Comparison of ENCODE assay signal across 9 cellular contexts in genomic region chr12:2035421-2036080, GRCh38. TPM values are rescaled to one million over a fixed set of nuclear protein-coding genes. Genes with fewer than 3 reads are reported as not detected.
A peak's percentile ranks its signal among the peaks of the same experiment; 100 is the strongest.
DNase-seq lines count a peak whose midpoint lies in the region; ATAC-seq and TF ChIP-seq lines count a peak whose summit lies in the region.
"Had no signal": no experiment of that assay in that cellular context is flagged by ENCODE, and none has a peak within 500 bp of the region (broad histone marks: within the 10 kb centered on the region; RNA-seq: fewer than 3 reads in every experiment).

No MANE protein-coding gene starts in this region.

- no peak for ATAC-seq in GM21737 (IDR thresholded peaks at IDR 0.05; ENCODE audit: unreplicated experiment)
- no peak for ATAC-seq in HG03135 (IDR thresholded peaks at IDR 0.05; ENCODE audit: unreplicated experiment)

- no peaks in the 10 kb centered on the region for H3K9me3 ChIP-seq in ovary

- peaks cover 67% of the 10 kb centered on the region for H3K27me3 Mint-ChIP-seq in dendritic cell treated with granulocyte-macrophage colony-stimulating factor and Interleukin-4, amounts not matched to agents 40 ng/mL and 50 ng/mL, for 4 days

- no peak for TF ChIP-seq CTCF in ovary (IDR thresholded peaks at IDR 0.05)

- TF ChIP-seq POLR2A in ovary (IDR thresholded peaks at IDR 0.05): no peak

- no peak for TF ChIP-seq EP300 in ovary (IDR thresholded peaks at IDR 0.05)

- intact Hi-C loops in dendritic cell treated with granulocyte-macrophage colony-stimulating factor and Interleukin-4, amounts not matched to agents 40 ng/mL and 50 ng/mL, for 4 days (cut with micrococcal nuclease): loop anchor here (10.0 kb wide), 1 partner anchor 241 kb away; no protein-coding TSS in a partner anchor
- intact Hi-C loops in ovary (cut with DNase I): loop anchor here in 2 of 4 donors (10.0 kb wide), 1 partner anchor 241 kb away; no protein-coding TSS in a partner anchor

- 42 to 52% (median 50%) methylated on average over 15 of the region's 15 CpGs for WGBS in ovary, 3 donors

- no peaks in the 10 kb centered on the region for H3K36me3 Mint-ChIP-seq in dendritic cell treated with granulocyte-macrophage colony-stimulating factor and Interleukin-4, amounts not matched to agents 40 ng/mL and 50 ng/mL, for 4 days (ENCODE audit: low read depth)

- no peaks in the 10 kb centered on the region for H3K27me3 ChIP-seq in ovary

- H3K36me3 ChIP-seq in ovary: no peaks in the 10 kb centered on the region

- H3K4me3 Mint-ChIP-seq in dendritic cell treated with granulocyte-macrophage colony-stimulating factor and Interleukin-4, amounts not matched to agents 40 ng/mL and 50 ng/mL, for 4 days: peak overlapping the region; percentile 51

- H3K4me1 ChIP-seq in ovary (ENCODE audit: insufficient read depth): no peaks in the 10 kb centered on the region

- no peak overlapping the region for H3K27ac Mint-ChIP-seq in dendritic cell treated with granulocyte-macrophage colony-stimulating factor and Interleukin-4, amounts not matched to agents 40 ng/mL and 50 ng/mL, for 4 days

- H3K27ac ChIP-seq in ovary: no peak overlapping the region

- H3K4me1 Mint-ChIP-seq in dendritic cell treated with granulocyte-macrophage colony-stimulating factor and Interleukin-4, amounts not matched to agents 40 ng/mL and 50 ng/mL, for 4 days (ENCODE audit: low read depth): peaks cover 15% of the 10 kb centered on the region

- no peaks in the 10 kb centered on the region for H3K9me3 Mint-ChIP-seq in dendritic cell treated with granulocyte-macrophage colony-stimulating factor and Interleukin-4, amounts not matched to agents 40 ng/mL and 50 ng/mL, for 4 days

- peak overlapping the region; percentile 37 for H3K4me3 ChIP-seq in ovary

- DNase-seq in COLO668 (lab: John Stamatoyannopoulos, UW; ENCODE audit: unreplicated experiment) (peak; percentile 49), NCI-H526 treated with DMSO at 0.1 percent for 48 hours (lab: John Stamatoyannopoulos, UW) (peak; percentile 28), ovary (no peak), hypothalamus (lab: John Stamatoyannopoulos, UW) (no peak)
- no peak for DNase-seq in activated CD4-positive, alpha-beta T cell treated with anti-CD3 and anti-CD28 coated beads for 1 hour

RNA-seq across cellular contexts. Expression of gene CACNA1C, which starts 17.2 kb away (rescaled TPM):
- total RNA-seq in ovary: 1 to 10 TPM; 2.5 to 6.8 (median 3.7) TPM
- polyA plus RNA-seq in ovary: 1 to 10 TPM; 2.2 to 8.3 TPM
- total RNA-seq: myocyte had no signal

RNA-seq across cellular contexts. Expression of gene DCP1B, which starts 31.3 kb away (rescaled TPM):
- 10 to 100 TPM; 13.5 to 20.8 (median 17.2) TPM for total RNA-seq in ovary
- 10 to 100 TPM; 15.2 to 22.9 TPM for polyA plus RNA-seq in ovary

Comparison
In these comparisons a context has a peak if more than half of its experiments do, and no peak if none do; other contexts are left out.
1. DNase-seq: peak in COLO668 (single experiment) and NCI-H526 treated with DMSO at 0.1 percent for 48 hours (single experiment); none in ovary (0 of 5), hypothalamus (0 of 51) and activated CD4-positive, alpha-beta T cell treated with anti-CD3 and anti-CD28 coated beads for 1 hour (single experiment).